Comparison of ENCODE assay signal across 24 cellular contexts in genomic region chr18:39037925-39038324, GRCh38.
DNase-seq lines count a peak whose midpoint lies in the region; ATAC-seq and TF ChIP-seq lines count a peak whose summit lies in the region.
"Had no signal": no experiment of that assay in that cellular context is flagged by ENCODE, and none has a peak within 500 bp of the region (broad histone marks: within the 10 kb centered on the region; RNA-seq: fewer than 3 reads in every experiment).

No MANE protein-coding gene starts in this region.

- 59 to 72% methylated on average over 2 of the region's 2 CpGs for WGBS in heart right ventricle, 2 donors

- no peaks in the 10 kb centered on the region for H3K9me3 ChIP-seq in heart right ventricle
- H3K9me3 ChIP-seq: BLaER1, body of pancreas, Caco-2, lower lobe of right lung, SJSA1, upper lobe of right lung had no signal

- H3K27ac ChIP-seq in heart right ventricle = no peak overlapping the region
- H3K27ac ChIP-seq: BLaER1, body of pancreas, lower lobe of right lung, SJSA1, skin epidermis, upper lobe of right lung had no signal

- no peaks in the 10 kb centered on the region for H3K27me3 ChIP-seq in heart right ventricle
- H3K27me3 ChIP-seq: BLaER1, body of pancreas, SJSA1, upper lobe of right lung had no signal

- no peak overlapping the region for H3K4me3 ChIP-seq in heart right ventricle
- H3K4me3 ChIP-seq: BLaER1, body of pancreas, lower lobe of right lung, SJSA1, skin epidermis, upper lobe of right lung had no signal

- no peak for TF ChIP-seq CTCF in heart right ventricle (IDR thresholded peaks at IDR 0.05)

- DNase-seq in DMS79 treated with DMSO at 0.1 percent for 48 hours (lab: John Stamatoyannopoulos, UW) (peak; percentile 97), NCI-H2029 treated with DMSO at 0.1 percent for 48 hours (lab: John Stamatoyannopoulos, UW) (peak; percentile 95), NCI-H748 treated with DMSO at 0.1 percent for 48 hours (lab: John Stamatoyannopoulos, UW) (peak; percentile 20), kidney tubule cell (ENCODE audit: low spot score) (peak; percentile 69), heart right ventricle (no peak), NCI-H1436 (lab: John Stamatoyannopoulos, UW) (no peak)
- DNase-seq: activated CD8-positive, alpha-beta memory T cell treated with anti-CD3 and anti-CD28 coated beads, Interleukin-2, amount 50 U/mL, for 48 hours; activated CD8-positive, alpha-beta T cell treated with anti-CD3 and anti-CD28 coated beads for 36 hours; activated naive CD4-positive, alpha-beta T cell treated with anti-CD3 and anti-CD28 coated beads, Interleukin-2, amount 50 U/mL, for 16 hours; body of pancreas; Caco-2; foreskin melanocyte; lower lobe of right lung; NCI-H2081 treated with DMSO at 0.1 percent for 48 hours; NCI-H526 treated with DMSO at 0.1 percent for 48 hours; stimulated activated naive CD8-positive, alpha-beta T cell treated with anti-CD3 and anti-CD28 coated beads, Interleukin-15, Interleukin-2, amounts not matched to agents 100 U/mL and 50 U/mL, for 24 hours; T-helper 9 cell; upper lobe of right lung had no signal

- no peaks in the 10 kb centered on the region for H3K4me1 ChIP-seq in heart right ventricle
- H3K4me1 ChIP-seq: BLaER1, body of pancreas, Caco-2, lower lobe of right lung, SJSA1, upper lobe of right lung had no signal

- H3K36me3 ChIP-seq in heart right ventricle = no peaks in the 10 kb centered on the region
- H3K36me3 ChIP-seq: BLaER1, lower lobe of right lung, SJSA1, upper lobe of right lung had no signal

- ATAC-seq in GM18867 (IDR thresholded peaks at IDR 0.05; ENCODE audit: unreplicated experiment) = no peak
- no peak for ATAC-seq in heart right ventricle
- ATAC-seq: activated CD8-positive, alpha-beta T cell treated with anti-CD3 and anti-CD28 coated beads for 36 hours; activated T-helper 17 cell treated with anti-CD3 and anti-CD28 coated beads, Interleukin-2, amount 50 U/mL, for 72 hours; body of pancreas; lower lobe of right lung; natural killer cell treated with Interleukin-12 subunit alpha and Interleukin-12 subunit beta and Interleukin-15 and Interleukin-18, amount 100 ng/mL, for 72 hours; stimulated activated naive CD8-positive, alpha-beta T cell treated with anti-CD3 and anti-CD28 coated beads, Interleukin-15, Interleukin-2, amounts not matched to agents 100 U/mL and 50 U/mL, for 24 hours; upper lobe of right lung had no signal

- intact Hi-C loops in heart right ventricle (cut with DNase I) = no loop called here

Comparison
In these comparisons a context has a peak if more than half of its experiments do, and no peak if none do; other contexts are left out.
1. DNase-seq: peak in DMS79 treated with DMSO at 0.1 percent for 48 hours (single experiment), NCI-H2029 treated with DMSO at 0.1 percent for 48 hours (single experiment), NCI-H748 treated with DMSO at 0.1 percent for 48 hours (single experiment) and kidney tubule cell (single experiment); none in heart right ventricle (0 of 2) and NCI-H1436 (single experiment).